In the genomic region with DNA sequence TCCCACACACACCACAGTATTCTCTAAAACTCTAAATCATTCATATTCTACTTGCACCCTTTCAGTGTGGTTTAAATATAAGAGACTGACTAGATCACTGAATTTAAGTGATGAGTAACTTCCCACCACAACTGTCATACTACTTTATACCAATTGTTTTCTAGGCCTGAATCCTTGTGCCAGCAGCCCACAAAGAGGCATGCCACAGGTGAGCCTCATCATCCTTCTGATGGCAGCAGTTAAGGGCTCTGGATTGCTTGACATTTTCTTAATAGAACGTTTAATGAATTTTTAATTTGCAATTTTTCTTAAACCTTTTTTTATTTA, we compare ENCODE assay signal across 21 cellular contexts. TPM values are rescaled to one million over a fixed set of nuclear protein-coding genes. Genes with fewer than 3 reads are reported as not detected.
"Had no signal": no experiment of that assay in that cellular context is flagged by ENCODE, and none has a peak within 500 bp of the region (broad histone marks: within the 10 kb centered on the region; RNA-seq: fewer than 3 reads in every experiment).

No MANE protein-coding gene starts in this region.

- DNase-seq: cortex of kidney; dorsolateral prefrontal cortex; effector CD8-positive, alpha-beta T cell; foreskin melanocyte; heart left ventricle; mesendoderm; naive thymus-derived CD8-positive, alpha-beta T cell; sigmoid colon; stimulated activated CD4-positive, alpha-beta T cell treated with anti-CD3 and anti-CD28 coated beads, Interleukin-2, amount 100 ng/mL, for 24 hours; stimulated activated CD4-positive, alpha-beta T cell treated with anti-CD3 and anti-CD28 coated beads, Interleukin-4, amount 100 ng/mL, for 4 hours; tibial artery; upper lobe of left lung; uterus had no signal

- H3K4me3 Mint-ChIP-seq: neural crest cell had no signal

- H3K27me3 Mint-ChIP-seq: naive thymus-derived CD8-positive, alpha-beta T cell had no signal

RNA-seq across cellular contexts. Expression of a gene that starts 9.6 kb away (rescaled TPM):
- total RNA-seq: glomerular endothelial cell, liver, lung microvascular endothelial cell, mononuclear cell, neural crest cell, osteocyte, posterior vena cava, sigmoid colon, temporal lobe, upper lobe of left lung, uterus had no signal
